8 cellular contexts compared by ENCODE assay signal in the genomic region with DNA sequence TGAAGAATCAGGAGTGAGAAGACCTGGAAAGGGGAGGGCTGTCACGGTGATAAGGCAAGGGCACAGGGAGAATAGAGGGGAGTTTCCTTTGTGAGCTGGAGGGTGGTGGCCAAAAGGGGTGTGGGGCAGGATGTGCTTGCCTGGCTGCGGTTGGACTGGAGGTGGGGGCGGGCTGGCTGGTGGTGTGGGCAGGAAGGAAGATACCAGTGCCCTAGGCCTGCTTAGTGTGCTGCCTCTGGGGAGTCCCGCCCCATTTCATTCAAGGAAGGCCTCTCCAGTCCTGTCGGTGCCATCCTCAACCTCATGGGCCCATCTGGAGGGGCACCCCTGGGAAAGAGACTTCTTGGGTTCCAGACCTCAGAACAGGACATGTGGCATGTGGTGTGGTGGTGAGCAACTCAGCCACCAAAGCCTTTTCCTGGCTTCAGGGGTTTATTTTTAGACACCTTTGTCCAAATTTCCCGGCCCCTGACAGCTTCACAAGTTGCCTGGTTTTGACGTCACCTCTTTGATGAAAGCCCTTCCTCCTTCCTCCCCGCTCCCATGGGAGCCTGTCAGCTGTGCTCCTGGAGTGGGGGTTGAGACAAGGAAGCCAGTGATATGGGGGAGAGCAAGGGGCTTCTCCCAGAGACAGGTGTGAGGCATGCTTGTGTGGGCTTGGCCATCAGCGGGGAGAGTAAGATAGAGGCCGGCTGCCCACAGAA. TPM values are rescaled to one million over a fixed set of nuclear protein-coding genes. Genes with fewer than 3 reads are reported as not detected.
DNase-seq lines count a peak whose midpoint lies in the region; ATAC-seq and TF ChIP-seq lines count a peak whose summit lies in the region.

No MANE protein-coding gene starts in this region.

- H3K27me3 ChIP-seq in CD8-positive, alpha-beta T cell (ENCODE audit: insufficient read depth, low read length), result no peaks in the 10 kb centered on the region

- DNase-seq in CD8-positive, alpha-beta T cell, result peak; percentile 68 to 91 (median 80)
- peak; percentile 71 to 97 (median 76) for DNase-seq in T-helper 1 cell
- peak; percentile 80 for DNase-seq in activated naive CD8-positive, alpha-beta T cell treated with anti-CD3 and anti-CD28 coated beads, Interleukin-2, amount 10 ng/mL, durations not matched to agents 7 days and 5 days
- peak; percentile 18 for DNase-seq in left kidney (ENCODE audit: low read depth, low spot score)
- peak; percentile 71 to 72 for DNase-seq in stimulated activated CD8-positive, alpha-beta memory T cell treated with anti-CD3 and anti-CD28 coated beads, Interleukin-2, amount 100 ng/mL, for 48 hours (ENCODE audit: low read depth in 2 of 2)
- no peak for DNase-seq in DMS79 treated with DMSO at 0.1 percent for 48 hours (lab: John Stamatoyannopoulos, UW)
- DNase-seq in DMS153 treated with DMSO at 0.1 percent for 48 hours (lab: John Stamatoyannopoulos, UW; ENCODE audit: unreplicated experiment), result no peak

- TF ChIP-seq CTCF in CD8-positive, alpha-beta T cell (IDR thresholded peaks at IDR 0.05), result no peak

- peaks cover 69% of the 10 kb centered on the region for H3K36me3 Mint-ChIP-seq in CD8-positive, alpha-beta T cell
- H3K36me3 Mint-ChIP-seq in activated naive CD8-positive, alpha-beta T cell treated with anti-CD3 and anti-CD28 coated beads, Interleukin-2, amount 10 ng/mL, durations not matched to agents 7 days and 5 days, result peaks cover 35% of the 10 kb centered on the region

- H3K9me3 ChIP-seq in CD8-positive, alpha-beta T cell (ENCODE audit: low read length), result no peaks in the 10 kb centered on the region

- peak; percentile 84 for ATAC-seq in CD8-positive, alpha-beta T cell
- peak; percentile 52 for ATAC-seq in HG02642 (IDR thresholded peaks at IDR 0.05; ENCODE audit: poor library complexity, unreplicated experiment)
- peak; percentile 81 for ATAC-seq in activated naive CD8-positive, alpha-beta T cell treated with anti-CD3 and anti-CD28 coated beads, Interleukin-2, amount 10 ng/mL, durations not matched to agents 7 days and 5 days (ENCODE audit: low read depth)

- peaks cover 78% of the 10 kb centered on the region for H3K4me1 ChIP-seq in CD8-positive, alpha-beta T cell (ENCODE audit: insufficient read depth, low read length)

- peaks cover 25% of the 10 kb centered on the region for H3K36me3 ChIP-seq in CD8-positive, alpha-beta T cell (ENCODE audit: insufficient read depth, low read length)

- H3K4me1 Mint-ChIP-seq in CD8-positive, alpha-beta T cell (ENCODE audit: low read depth), result peaks cover 75% of the 10 kb centered on the region
- peaks cover 52% of the 10 kb centered on the region for H3K4me1 Mint-ChIP-seq in activated naive CD8-positive, alpha-beta T cell treated with anti-CD3 and anti-CD28 coated beads, Interleukin-2, amount 10 ng/mL, durations not matched to agents 7 days and 5 days

- peak overlapping the region; percentile 94 for H3K27ac Mint-ChIP-seq in CD8-positive, alpha-beta T cell
- H3K27ac Mint-ChIP-seq in activated naive CD8-positive, alpha-beta T cell treated with anti-CD3 and anti-CD28 coated beads, Interleukin-2, amount 10 ng/mL, durations not matched to agents 7 days and 5 days, result peak overlapping the region; percentile 90

- no peaks in the 10 kb centered on the region for H3K27me3 Mint-ChIP-seq in CD8-positive, alpha-beta T cell (ENCODE audit: low read depth)
- no peaks in the 10 kb centered on the region for H3K27me3 Mint-ChIP-seq in activated naive CD8-positive, alpha-beta T cell treated with anti-CD3 and anti-CD28 coated beads, Interleukin-2, amount 10 ng/mL, durations not matched to agents 7 days and 5 days

- H3K27ac ChIP-seq in CD8-positive, alpha-beta T cell (ENCODE audit: low read depth, low read length), result peak overlapping the region; percentile 47

- intact Hi-C loops in CD8-positive, alpha-beta T cell (cut with DNase I, micrococcal nuclease), result loop anchor here (1.0 to 10.0 kb wide), 4 partner anchors 15 to 721 kb away; a partner anchor contains a TSS

- POLR2A ChIA-PET in CD8-positive, alpha-beta T cell (lab: Charles Lee), result interaction anchor here (0.9 to 1.6 kb wide), 5 partner anchors 10 to 32 kb away, joined by 3 to 5 read pairs (median 5); a partner anchor contains a TSS
- POLR2A ChIA-PET in activated naive CD8-positive, alpha-beta T cell treated with anti-CD3 and anti-CD28 coated beads, Interleukin-2, amount 10 ng/mL, durations not matched to agents 7 days and 5 days (lab: Charles Lee), result interaction anchor here (0.6 to 2.1 kb wide), 10 partner anchors 9 to 302 kb away, joined by 3 to 17 read pairs (median 4); a partner anchor contains a TSS

- CTCF ChIA-PET in CD8-positive, alpha-beta T cell (lab: Charles Lee), result interaction anchor here (0.7 to 2.9 kb wide), 10 partner anchors 11 to 251 kb away, joined by 3 to 30 read pairs (median 3); a partner anchor contains a TSS

- H3K9me3 Mint-ChIP-seq in CD8-positive, alpha-beta T cell, result no peaks in the 10 kb centered on the region
- H3K9me3 Mint-ChIP-seq in activated naive CD8-positive, alpha-beta T cell treated with anti-CD3 and anti-CD28 coated beads, Interleukin-2, amount 10 ng/mL, durations not matched to agents 7 days and 5 days, result no peaks in the 10 kb centered on the region

- peak overlapping the region; percentile 32 for H3K4me3 ChIP-seq in CD8-positive, alpha-beta T cell (ENCODE audit: low read depth, low read length)

- peak overlapping the region; percentile 77 for H3K4me3 Mint-ChIP-seq in CD8-positive, alpha-beta T cell
- H3K4me3 Mint-ChIP-seq in activated naive CD8-positive, alpha-beta T cell treated with anti-CD3 and anti-CD28 coated beads, Interleukin-2, amount 10 ng/mL, durations not matched to agents 7 days and 5 days, result peak overlapping the region; percentile 72

RNA-seq across cellular contexts. Expression of a gene that starts 15.6 kb away (rescaled TPM):
- 10 to 100 TPM; 18.7 to 21.0 TPM for total RNA-seq in CD8-positive, alpha-beta T cell
- total RNA-seq in activated naive CD8-positive, alpha-beta T cell treated with anti-CD3 and anti-CD28 coated beads, Interleukin-2, amount 10 ng/mL, durations not matched to agents 7 days and 5 days, result 10 to 100 TPM; 49.3 to 49.8 TPM

RNA-seq across cellular contexts. Expression of a gene that starts 20.2 kb away (rescaled TPM):
- 1 to 10 TPM; 3.9 to 5.4 TPM for total RNA-seq in CD8-positive, alpha-beta T cell
- total RNA-seq in activated naive CD8-positive, alpha-beta T cell treated with anti-CD3 and anti-CD28 coated beads, Interleukin-2, amount 10 ng/mL, durations not matched to agents 7 days and 5 days, result 1 to 10 TPM; 1.4 to 2.2 TPM

Comparison
In these comparisons a context has a peak if more than half of its experiments do, and no peak if none do; other contexts are left out.
1. DNase-seq: peak in CD8-positive, alpha-beta T cell (7 of 7), T-helper 1 cell (5 of 5), activated naive CD8-positive, alpha-beta T cell treated with anti-CD3 and anti-CD28 coated beads, Interleukin-2, amount 10 ng/mL, durations not matched to agents 7 days and 5 days (single experiment), left kidney (single experiment) and stimulated activated CD8-positive, alpha-beta memory T cell treated with anti-CD3 and anti-CD28 coated beads, Interleukin-2, amount 100 ng/mL, for 48 hours (2 of 2); none in DMS79 treated with DMSO at 0.1 percent for 48 hours (single experiment) and DMS153 treated with DMSO at 0.1 percent for 48 hours (single experiment).
2. Peak in every context shown above with its lines, with median percentiles within 50 percentile points of each other: ATAC-seq.